1 cellular context compared by ENCODE assay signal in genomic region chr9:21455320-21455719, GRCh38.
TF ChIP-seq lines count a peak whose summit lies in the region.

No MANE protein-coding gene starts in this region.

TF ChIP-seq in H1, 55 proteins besides CTCF, POLR2A, EP300 and RAD21:
- TF ChIP-seq SIRT6 (IDR thresholded peaks at IDR 0.05; ENCODE audit: low read length), result no peak
- TF ChIP-seq EGR1 (IDR thresholded peaks at IDR 0.05; ENCODE audit: borderline replicate concordance, low read depth, low read length), result no peak
- TF ChIP-seq TAF1 (IDR thresholded peaks at IDR 0.05; ENCODE audit: low read depth, low read length), result no peak
- TF ChIP-seq USF2 (IDR thresholded peaks at IDR 0.05; ENCODE audit: low read length), result no peak
- no peak for TF ChIP-seq CHD7 (IDR thresholded peaks at IDR 0.05; ENCODE audit: insufficient replicate concordance, low read length)
- no peak for TF ChIP-seq FOSL1 (IDR thresholded peaks at IDR 0.05; ENCODE audit: insufficient read depth, low read depth, low read length)
- TF ChIP-seq KDM5A (IDR thresholded peaks at IDR 0.05; ENCODE audit: low read length), result no peak
- no peak for TF ChIP-seq SRF (IDR thresholded peaks at IDR 0.05; ENCODE audit: low read depth, low read length)
- TF ChIP-seq MAFK (IDR thresholded peaks at IDR 0.05; ENCODE audit: low read depth, low read length), result no peak
